In the genomic region with DNA sequence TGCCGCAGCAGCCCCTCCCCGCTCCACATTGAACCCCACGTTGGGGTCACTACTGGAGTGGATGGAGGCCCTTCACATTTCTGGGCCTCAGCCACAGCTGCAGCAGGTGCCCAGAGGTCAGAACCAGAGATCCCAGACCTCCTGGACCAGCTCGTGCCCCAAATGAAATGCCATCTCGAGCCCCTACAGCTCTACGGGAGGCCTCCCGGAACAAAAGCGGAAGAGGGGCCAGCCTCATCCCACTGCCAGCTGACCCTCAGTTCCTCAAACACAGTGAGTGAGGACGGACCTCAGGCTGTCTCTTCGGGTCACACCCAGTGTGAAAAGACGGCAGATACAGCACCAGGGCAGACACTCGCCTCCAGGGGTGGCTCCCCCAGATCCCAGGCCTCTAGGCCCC, we compare ENCODE assay signal across 1 cellular context. TPM values are rescaled to one million over a fixed set of nuclear protein-coding genes. Genes with fewer than 3 reads are reported as not detected.
"Had no signal": no experiment of that assay in that cellular context is flagged by ENCODE, and none has a peak within 500 bp of the region (broad histone marks: within the 10 kb centered on the region; RNA-seq: fewer than 3 reads in every experiment).

No MANE protein-coding gene starts in this region.

RNA-seq across cellular contexts. Expression of a gene that starts 8.2 kb away (rescaled TPM):
- polyA plus RNA-seq: naive thymus-derived CD8-positive, alpha-beta T cell had no signal
